Comparison of ENCODE assay signal across 25 cellular contexts in genomic region chrX:93428497-93428896, GRCh38.
"Had no signal": no experiment of that assay in that cellular context is flagged by ENCODE, and none has a peak within 500 bp of the region (broad histone marks: within the 10 kb centered on the region; RNA-seq: fewer than 3 reads in every experiment).

No MANE protein-coding gene starts in this region.

- ATAC-seq: effector memory CD8-positive, alpha-beta T cell; esophagus mucosa; gastrocnemius medialis; heart right ventricle; left cardiac atrium; left lung; left ventricle myocardium superior; lower lobe of right lung; mucosa of descending colon had no signal

- H3K4me1 ChIP-seq: colonic mucosa, esophagus squamous epithelium, gastrocnemius medialis, heart right ventricle, left lung, lower lobe of right lung had no signal

- H3K36me3 ChIP-seq: colonic mucosa, esophagus squamous epithelium, gastrocnemius medialis, heart right ventricle, left lung, lower lobe of right lung had no signal

- H3K4me3 Mint-ChIP-seq: dendritic cell treated with granulocyte-macrophage colony-stimulating factor and Interleukin-4, amounts not matched to agents 40 ng/mL and 50 ng/mL, for 4 days; effector memory CD8-positive, alpha-beta T cell; endodermal cell; mesothelial cell of epicardium; naive B cell had no signal

- H3K27me3 ChIP-seq: colonic mucosa, esophagus squamous epithelium, gastrocnemius medialis, heart right ventricle had no signal

- H3K9me3 ChIP-seq: colonic mucosa, esophagus squamous epithelium, gastrocnemius medialis, heart right ventricle, left lung, lower lobe of right lung, mucosa of descending colon had no signal

- H3K36me3 Mint-ChIP-seq: mesothelial cell of epicardium, naive B cell had no signal

- DNase-seq: colonic mucosa; cortex of kidney; effector CD8-positive, alpha-beta T cell; effector memory CD8-positive, alpha-beta T cell; endodermal cell; erythroblast; esophagus squamous epithelium; foreskin fibroblast; foreskin melanocyte; gastrocnemius medialis; glutamatergic neuron; head of caudate nucleus; heart right ventricle; hippocampal formation; left cardiac atrium; left lung; left ventricle myocardium superior; lower lobe of right lung; mesenchymal stem cell; mucosa of descending colon; naive B cell had no signal

- H3K27ac ChIP-seq: colonic mucosa, epithelial cell of prostate, esophagus squamous epithelium, gastrocnemius medialis, heart right ventricle, left lung, lower lobe of right lung had no signal

- H3K4me3 ChIP-seq: colonic mucosa, esophagus squamous epithelium, gastrocnemius medialis, heart right ventricle, left lung, lower lobe of right lung, mucosa of descending colon had no signal

- H3K27me3 Mint-ChIP-seq: dendritic cell treated with granulocyte-macrophage colony-stimulating factor and Interleukin-4, amounts not matched to agents 40 ng/mL and 50 ng/mL, for 4 days; effector memory CD8-positive, alpha-beta T cell; naive B cell had no signal

- H3K27ac Mint-ChIP-seq: dendritic cell treated with granulocyte-macrophage colony-stimulating factor and Interleukin-4, amounts not matched to agents 40 ng/mL and 50 ng/mL, for 4 days; effector memory CD8-positive, alpha-beta T cell; endodermal cell; mesothelial cell of epicardium; naive B cell had no signal

- H3K4me1 Mint-ChIP-seq: naive B cell had no signal

- H3K9me3 Mint-ChIP-seq: dendritic cell treated with granulocyte-macrophage colony-stimulating factor and Interleukin-4, amounts not matched to agents 40 ng/mL and 50 ng/mL, for 4 days; effector memory CD8-positive, alpha-beta T cell; mesothelial cell of epicardium; naive B cell had no signal
